In genomic region chr5:84383816-84384603, GRCh38 we compare ENCODE assay signal across 1 cellular context.
TF ChIP-seq lines count a peak whose summit lies in the region.

No MANE protein-coding gene starts in this region.

TF ChIP-seq in HEK293, 187 proteins besides CTCF, POLR2A, EP300 and RAD21 (continued from another document):
- TF ChIP-seq ZBTB48 (tag by site-specific recombination; IDR thresholded peaks at IDR 0.05) (peak; percentile 95), ZNF692 (tag by site-specific recombination; IDR thresholded peaks at IDR 0.05) (peak; percentile 65; the same call in 1 of the 2 replicates), ZNF449 (tag by site-specific recombination; IDR thresholded peaks at IDR 0.05) (0 out of 2 replicates have a peak, but pooled peaks have one; percentile 10), PATZ1 (tag by site-specific recombination; IDR thresholded peaks at IDR 0.05) (peak; percentile 68), ZNF404 (tag by site-specific recombination; IDR thresholded peaks at IDR 0.05) (no peak), ZNF174 (tag by site-specific recombination; IDR thresholded peaks at IDR 0.05) (no peak), ZBTB20 (tag by site-specific recombination; IDR thresholded peaks at IDR 0.05) (peak; percentile 97), EGR2 (tag by site-specific recombination; IDR thresholded peaks at IDR 0.05; ENCODE audit: low read depth) (peak; percentile 45; the same call in 1 of the 2 replicates), ZNF2 (tag by site-specific recombination; IDR thresholded peaks at IDR 0.05) (0 out of 2 replicates have a peak, but pooled peaks have one; percentile 42), ZNF561 (tag by site-specific recombination; IDR thresholded peaks at IDR 0.05; ENCODE audit: borderline replicate concordance) (peak; percentile 29; the same call in 1 of the 2 replicates), MEIS1 (CRISPR knock-in tag; IDR thresholded peaks at IDR 0.05; ENCODE audit: borderline replicate concordance) (no peak), ZBTB26 (tag by site-specific recombination; optimal IDR thresholded peaks at IDR 0.05) (peak; percentile 88), ZFHX2 (tag by site-specific recombination; conservative IDR thresholded peaks at IDR 0.05) (peak; percentile 69), KLF7 (tag by site-specific recombination; IDR thresholded peaks at IDR 0.05; ENCODE audit: borderline replicate concordance) (0 out of 2 replicates have a peak, but pooled peaks have one; percentile 42), ZEB2 (tag by site-specific recombination; IDR thresholded peaks at IDR 0.05) (peak; percentile 88), WT1 (tag by site-specific recombination; IDR thresholded peaks at IDR 0.05) (no peak), SP2 (tag by site-specific recombination; IDR thresholded peaks at IDR 0.05) (peak; percentile 47), ZBTB10 (tag by site-specific recombination; IDR thresholded peaks at IDR 0.05) (peak; percentile 84; the same call in 1 of the 2 replicates), ZXDB (tag by site-specific recombination; IDR thresholded peaks at IDR 0.05) (peak; percentile 90), ZBTB49 (tag by site-specific recombination; IDR thresholded peaks at IDR 0.05; ENCODE audit: low read depth) (no peak), GLIS1 (tag by site-specific recombination; IDR thresholded peaks at IDR 0.05) (peak; percentile 86), ZSCAN23 (tag by site-specific recombination; IDR thresholded peaks at IDR 0.05) (no peak), ZNF76 (tag by site-specific recombination; IDR thresholded peaks at IDR 0.05; ENCODE audit: borderline replicate concordance, low read depth) (no peak), ZNF777 (tag by site-specific recombination; IDR thresholded peaks at IDR 0.05; ENCODE audit: borderline replicate concordance) (peak; percentile 43; the same call in 1 of the 2 replicates), ZBTB17 (tag by site-specific recombination; IDR thresholded peaks at IDR 0.05) (peak; percentile 59), KLF8 (tag by site-specific recombination; IDR thresholded peaks at IDR 0.05) (peak; percentile 62; the same call in 1 of the 2 replicates), KLF16 (tag by site-specific recombination; IDR thresholded peaks at IDR 0.05) (0 out of 2 replicates have a peak, but pooled peaks have one; percentile 32), ZBTB7A (tag by site-specific recombination; IDR thresholded peaks at IDR 0.05; ENCODE audit: low read depth) (0 out of 2 replicates have a peak, but pooled peaks have one; percentile 68), ZNF555 (tag by site-specific recombination; conservative IDR thresholded peaks at IDR 0.05) (no peak), ZNF548 (tag by site-specific recombination; IDR thresholded peaks at IDR 0.05) (no peak), SP3 (tag by site-specific recombination; IDR thresholded peaks at IDR 0.05) (peak; percentile 51), ZNF843 (tag by site-specific recombination; IDR thresholded peaks at IDR 0.05) (no peak), ZNF266 (tag by site-specific recombination; IDR thresholded peaks at IDR 0.05; ENCODE audit: low read depth) (no peak), BCL11A (tag by site-specific recombination; IDR thresholded peaks at IDR 0.05; ENCODE audit: low read depth) (peak; percentile 71; the same call in 1 of the 2 replicates), TRIM28 (IDR thresholded peaks at IDR 0.05; ENCODE audit: borderline replicate concordance, low read length) (no peak), ZNF112 (tag by site-specific recombination; IDR thresholded peaks at IDR 0.05) (no peak), HOXC10 (CRISPR knock-in tag; IDR thresholded peaks at IDR 0.05) (0 out of 2 replicates have a peak, but pooled peaks have one; percentile 34), ZBTB8A (tag by site-specific recombination; IDR thresholded peaks at IDR 0.05) (peak; percentile 66), ZNF423 (tag by site-specific recombination; IDR thresholded peaks at IDR 0.05) (peak; percentile 97), ZFP37 (tag by site-specific recombination; IDR thresholded peaks at IDR 0.05) (0 out of 2 replicates have a peak, but pooled peaks have one; percentile 48), ZNF169 (tag by site-specific recombination; IDR thresholded peaks at IDR 0.05) (no peak), ZNF26 (tag by site-specific recombination; IDR thresholded peaks at IDR 0.05) (no peak), MZF1 (tag by site-specific recombination; IDR thresholded peaks at IDR 0.05; ENCODE audit: borderline replicate concordance) (0 out of 2 replicates have a peak, but pooled peaks have one; percentile 30), KLF1 (tag by site-specific recombination; IDR thresholded peaks at IDR 0.05) (peak; percentile 47; the same call in 1 of the 2 replicates), ZNF335 (tag by site-specific recombination; conservative IDR thresholded peaks at IDR 0.05) (peak; percentile 54), ZNF610 (tag by site-specific recombination; IDR thresholded peaks at IDR 0.05; ENCODE audit: borderline replicate concordance) (peak; percentile 51; the same call in 1 of the 2 replicates)
- TF ChIP-seq, protein P1, sequence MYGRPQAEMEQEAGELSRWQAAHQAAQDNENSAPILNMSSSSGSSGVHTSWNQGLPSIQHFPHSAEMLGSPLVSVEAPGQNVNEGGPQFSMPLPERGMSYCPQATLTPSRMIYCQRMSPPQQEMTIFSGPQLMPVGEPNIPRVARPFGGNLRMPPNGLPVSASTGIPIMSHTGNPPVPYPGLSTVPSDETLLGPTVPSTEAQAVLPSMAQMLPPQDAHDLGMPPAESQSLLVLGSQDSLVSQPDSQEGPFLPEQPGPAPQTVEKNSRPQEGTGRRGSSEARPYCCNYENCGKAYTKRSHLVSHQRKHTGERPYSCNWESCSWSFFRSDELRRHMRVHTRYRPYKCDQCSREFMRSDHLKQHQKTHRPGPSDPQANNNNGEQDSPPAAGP (tag by site-specific recombination; IDR thresholded peaks at IDR 0.05): 0 out of 2 replicates have a peak, but pooled peaks have one; percentile 50
- TF ChIP-seq, protein P2, sequence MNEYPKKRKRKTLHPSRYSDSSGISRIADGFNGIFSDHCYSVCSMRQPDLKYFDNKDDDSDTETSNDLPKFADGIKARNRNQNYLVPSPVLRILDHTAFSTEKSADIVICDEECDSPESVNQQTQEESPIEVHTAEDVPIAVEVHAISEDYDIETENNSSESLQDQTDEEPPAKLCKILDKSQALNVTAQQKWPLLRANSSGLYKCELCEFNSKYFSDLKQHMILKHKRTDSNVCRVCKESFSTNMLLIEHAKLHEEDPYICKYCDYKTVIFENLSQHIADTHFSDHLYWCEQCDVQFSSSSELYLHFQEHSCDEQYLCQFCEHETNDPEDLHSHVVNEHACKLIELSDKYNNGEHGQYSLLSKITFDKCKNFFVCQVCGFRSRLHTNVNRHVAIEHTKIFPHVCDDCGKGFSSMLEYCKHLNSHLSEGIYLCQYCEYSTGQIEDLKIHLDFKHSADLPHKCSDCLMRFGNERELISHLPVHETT (tag by site-specific recombination; IDR thresholded peaks at IDR 0.05): no peak
- TF ChIP-seq, protein P3, sequence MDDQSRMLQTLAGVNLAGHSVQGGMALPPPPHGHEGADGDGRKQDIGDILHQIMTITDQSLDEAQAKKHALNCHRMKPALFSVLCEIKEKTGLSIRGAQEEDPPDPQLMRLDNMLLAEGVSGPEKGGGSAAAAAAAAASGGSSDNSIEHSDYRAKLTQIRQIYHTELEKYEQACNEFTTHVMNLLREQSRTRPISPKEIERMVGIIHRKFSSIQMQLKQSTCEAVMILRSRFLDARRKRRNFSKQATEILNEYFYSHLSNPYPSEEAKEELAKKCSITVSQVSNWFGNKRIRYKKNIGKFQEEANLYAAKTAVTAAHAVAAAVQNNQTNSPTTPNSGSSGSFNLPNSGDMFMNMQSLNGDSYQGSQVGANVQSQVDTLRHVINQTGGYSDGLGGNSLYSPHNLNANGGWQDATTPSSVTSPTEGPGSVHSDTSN (CRISPR knock-in tag; IDR thresholded peaks at IDR 0.05): no peak; the same call in 1 of the 2 replicates
